ENCODE assay signal across 8 cellular contexts in the genomic region with DNA sequence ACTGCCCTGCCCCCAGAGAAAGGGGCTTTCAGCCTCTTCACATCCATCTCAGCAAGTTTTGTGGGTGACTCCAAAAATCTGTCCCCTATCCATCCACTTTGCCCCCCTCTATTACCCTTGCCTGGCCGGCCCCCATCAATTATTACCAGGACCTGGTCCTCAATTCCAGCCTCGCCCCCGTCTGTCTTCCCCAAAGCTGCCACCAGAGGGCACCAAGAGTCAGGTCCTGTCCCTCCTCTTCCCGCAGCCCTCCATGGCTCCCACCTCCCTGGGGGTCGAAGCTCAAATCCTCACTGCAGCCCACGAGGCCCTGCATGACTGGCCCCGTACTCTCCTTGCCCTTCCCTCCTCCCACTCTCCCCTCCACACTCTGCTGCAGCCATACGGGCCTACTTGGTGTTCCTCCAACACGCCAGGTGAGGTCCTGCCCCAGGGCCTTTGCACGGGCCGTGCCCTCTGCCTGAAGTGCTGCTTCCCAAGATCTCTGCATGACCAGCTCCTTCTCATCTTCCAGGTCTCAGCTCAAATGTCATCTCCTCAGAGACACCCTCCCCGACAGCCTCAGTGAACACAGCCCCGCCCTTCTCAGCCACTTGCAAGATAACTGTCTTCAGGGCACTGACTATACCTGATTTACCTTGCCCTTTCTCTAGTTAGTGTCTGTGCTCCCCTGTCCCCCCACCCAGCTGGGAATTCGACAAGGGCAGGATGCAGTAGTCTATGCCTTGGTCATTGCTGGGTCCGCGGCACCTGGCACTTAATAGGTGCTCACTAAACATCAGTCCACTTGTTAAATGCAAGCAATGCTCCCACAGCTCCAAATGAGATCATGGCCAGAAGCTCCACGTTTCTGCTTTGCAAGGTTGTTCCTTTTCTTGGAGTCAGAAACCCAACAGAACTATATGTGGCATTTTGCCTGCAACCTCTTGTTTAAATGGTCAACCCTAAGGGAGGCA. TPM values are rescaled to one million over a fixed set of nuclear protein-coding genes. Genes with fewer than 3 reads are reported as not detected.
DNase-seq lines count a peak whose midpoint lies in the region; ATAC-seq, FAIRE-seq and TF ChIP-seq lines count a peak whose summit lies in the region.

No MANE protein-coding gene starts in this region.

- H3K9ac ChIP-seq in SU-DHL-6 (ENCODE audit: low read length) = no peak overlapping the region
- H3K9ac ChIP-seq in iPS-20b (ENCODE audit: low read depth, low read length) = peak overlapping the region; percentile 52; the same call in 1 of the 2 replicates

- no peak overlapping the region for H3K27ac ChIP-seq in 22Rv1
- no peak overlapping the region for H3K27ac ChIP-seq in SU-DHL-6 (ENCODE audit: low read depth, low read length)
- H3K27ac ChIP-seq in ascending aorta = peak overlapping the region in 1 of 2 donors; percentile 11
- no peak overlapping the region for H3K27ac ChIP-seq in iPS-20b (ENCODE audit: low read length)

- H3K27me3 ChIP-seq in SU-DHL-6 (ENCODE audit: low read length) (no peaks in the 10 kb centered on the region), ascending aorta (peaks cover 13% of the 10 kb centered on the region), iPS-20b (ENCODE audit: insufficient read depth, low read length) (peaks cover 18% of the 10 kb centered on the region)

- H3K36me3 ChIP-seq in SU-DHL-6 (ENCODE audit: low read length) (no peaks in the 10 kb centered on the region), ascending aorta (no peaks in the 10 kb centered on the region), iPS-20b (ENCODE audit: insufficient read depth, low read depth, low read length) (no peaks in the 10 kb centered on the region)

- no peaks in the 10 kb centered on the region for H3K79me2 ChIP-seq in SU-DHL-6 (ENCODE audit: insufficient read depth, low read length)

- H3K9me3 ChIP-seq in SU-DHL-6 (ENCODE audit: insufficient read depth, low read length) = no peaks in the 10 kb centered on the region
- no peaks in the 10 kb centered on the region for H3K9me3 ChIP-seq in ascending aorta
- H3K9me3 ChIP-seq in iPS-20b (ENCODE audit: insufficient read depth, low read depth, low read length) = no peaks in the 10 kb centered on the region

- no peaks in the 10 kb centered on the region for H3K4me1 ChIP-seq in ascending aorta
- peaks cover 11% of the 10 kb centered on the region; the same call in 1 of the 2 replicates for H3K4me1 ChIP-seq in iPS-20b (ENCODE audit: insufficient read depth, low read length)

- intact Hi-C loops in ascending aorta (cut with DNase I) = loop anchor here (5.0 kb wide), 1 partner anchor 61 kb away; a partner anchor contains a TSS

- H4K20me1 ChIP-seq in SU-DHL-6 (ENCODE audit: low read depth, low read length) = no peaks in the 10 kb centered on the region

- peak; percentile 78 for FAIRE-seq in GM12892 (lab: Jason Lieb, UNC)

- H3K4me2 ChIP-seq in SU-DHL-6 (ENCODE audit: low read depth, low read length, poor library complexity, severe bottlenecking) = no peak overlapping the region

- DNase-seq in GM12892 (ENCODE audit: insufficient read length) = peak; percentile 74
- DNase-seq in ascending aorta (ENCODE audit: low spot score in 2 of 2) = no peak
- DNase-seq in stimulated activated CD4-positive, alpha-beta T cell treated with anti-CD3 and anti-CD28 coated beads, Interleukin-15, amount 100 ng/mL, for 1 hour (ENCODE audit: low read depth in 1 of 2, low spot score in 1 of 2) = peak; percentile 37 to 64

- no peak for TF ChIP-seq POLR2A in GM12892 (IDR thresholded peaks at IDR 0.05; ENCODE audit: low read depth, low read length)

- no peak overlapping the region for H3K4me3 ChIP-seq in SU-DHL-6 (ENCODE audit: insufficient read depth, low read length, poor library complexity, severe bottlenecking)
- H3K4me3 ChIP-seq in ascending aorta = no peak overlapping the region
- H3K4me3 ChIP-seq in iPS-20b (ENCODE audit: low read length) = no peak overlapping the region

- no peaks in the 10 kb centered on the region for H3K9me2 ChIP-seq in SU-DHL-6 (replicated peaks; ENCODE audit: insufficient read depth, low read length)

- TF ChIP-seq CTCF in 22Rv1 (IDR thresholded peaks at IDR 0.05) (peak; percentile 88), SU-DHL-6 (IDR thresholded peaks at IDR 0.05; ENCODE audit: insufficient read depth, low read length, poor library complexity, severe bottlenecking) (peak; percentile 70), ascending aorta (IDR thresholded peaks at IDR 0.05) (peak; percentile 36 to 67 (median 44))

- ATAC-seq in GM18519 (IDR thresholded peaks at IDR 0.05; ENCODE audit: low FRiP score, unreplicated experiment) (no peak), HG03175 (IDR thresholded peaks at IDR 0.05; ENCODE audit: unreplicated experiment) (no peak)

- H2AFZ ChIP-seq in SU-DHL-6 (ENCODE audit: low read depth, low read length, severe bottlenecking) = no peak overlapping the region

- no peaks in the 10 kb centered on the region for H3F3A ChIP-seq in SU-DHL-6 (ENCODE audit: insufficient read depth)

RNA-seq across cellular contexts. Expression of a gene that starts 16.8 kb away (rescaled TPM):
- polyA plus RNA-seq in GM12892 (2012; ENCODE audit: missing spikeins) = not detected
- total RNA-seq in ascending aorta = 80.6 TPM

RNA-seq across cellular contexts. Expression of a gene that starts 36.4 kb away (rescaled TPM):
- polyA plus RNA-seq in GM12892 (2012; ENCODE audit: missing spikeins) = 2.8 TPM
- 3.3 TPM for total RNA-seq in ascending aorta

RNA-seq across cellular contexts. Expression of a gene that starts 41.2 kb away (rescaled TPM):
- polyA plus RNA-seq in GM12892 (2012; ENCODE audit: missing spikeins) = 0.32 TPM
- 17.1 TPM for total RNA-seq in ascending aorta

RNA-seq across cellular contexts. Expression of a gene that starts 58.0 kb away (rescaled TPM):
- 0.51 TPM for polyA plus RNA-seq in GM12892 (2012; ENCODE audit: missing spikeins)
- total RNA-seq in ascending aorta = 15.1 TPM

Comparison
In these comparisons a context has a peak if more than half of its experiments do, and no peak if none do; other contexts are left out.
1. DNase-seq: peak in GM12892 (single experiment) and stimulated activated CD4-positive, alpha-beta T cell treated with anti-CD3 and anti-CD28 coated beads, Interleukin-15, amount 100 ng/mL, for 1 hour (2 of 2); none in ascending aorta (0 of 2).
2. Peak in every context shown above with its lines, with median percentiles within 50 percentile points of each other: CTCF ChIP-seq.